ENCODE assay signal across 9 cellular contexts in the genomic region with DNA sequence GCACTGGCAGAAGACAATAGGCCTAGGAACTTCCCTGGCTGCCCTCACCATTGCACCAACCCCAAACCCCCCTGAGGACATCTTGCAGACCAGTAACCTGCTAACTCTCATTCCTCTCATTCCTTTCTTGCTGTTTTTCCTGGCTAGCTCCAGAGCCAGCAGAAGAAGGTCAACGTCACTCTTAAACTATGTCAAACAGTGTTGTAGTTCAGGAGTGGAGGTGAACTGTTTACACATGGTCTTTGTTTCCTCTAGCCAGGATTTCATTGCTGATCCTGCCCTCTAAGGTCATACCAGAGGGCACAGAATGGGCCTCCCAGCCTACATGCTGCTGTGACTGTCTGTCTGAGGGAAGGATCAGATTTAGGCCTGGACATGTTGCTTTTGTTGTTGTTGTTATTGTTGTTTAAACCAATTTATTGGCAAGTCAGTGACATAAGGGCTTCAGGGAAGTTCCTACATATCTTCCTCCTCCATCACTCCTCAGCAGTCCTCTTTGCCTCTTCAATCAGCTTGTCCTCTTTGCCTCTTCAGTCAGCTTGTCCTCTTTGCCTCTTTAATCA.
A peak's percentile ranks its signal among the peaks of the same experiment; 100 is the strongest.
DNase-seq lines count a peak whose midpoint lies in the region; ATAC-seq lines count a peak whose summit lies in the region.
"Had no signal": no experiment of that assay in that cellular context is flagged by ENCODE, and none has a peak within 500 bp of the region (broad histone marks: within the 10 kb centered on the region; RNA-seq: fewer than 3 reads in every experiment).

No MANE protein-coding gene starts in this region.

- no peaks in the 10 kb centered on the region for H3K36me3 Mint-ChIP-seq in stimulated activated effector memory CD8-positive, alpha-beta T cell treated with anti-CD3 and anti-CD28 coated beads, Interleukin-12 subunit alpha, Interleukin-12 subunit beta, amount 100 ng/mL, for 72 hours

- H3K4me3 Mint-ChIP-seq in stimulated activated effector memory CD8-positive, alpha-beta T cell treated with anti-CD3 and anti-CD28 coated beads, Interleukin-12 subunit alpha, Interleukin-12 subunit beta, amount 100 ng/mL, for 72 hours = no peak overlapping the region

- H3K9me3 Mint-ChIP-seq in stimulated activated effector memory CD8-positive, alpha-beta T cell treated with anti-CD3 and anti-CD28 coated beads, Interleukin-12 subunit alpha, Interleukin-12 subunit beta, amount 100 ng/mL, for 72 hours = no peaks in the 10 kb centered on the region

- H3K4me1 Mint-ChIP-seq in stimulated activated effector memory CD8-positive, alpha-beta T cell treated with anti-CD3 and anti-CD28 coated beads, Interleukin-12 subunit alpha, Interleukin-12 subunit beta, amount 100 ng/mL, for 72 hours = no peaks in the 10 kb centered on the region

- no peak overlapping the region for H3K27ac Mint-ChIP-seq in stimulated activated effector memory CD8-positive, alpha-beta T cell treated with anti-CD3 and anti-CD28 coated beads, Interleukin-12 subunit alpha, Interleukin-12 subunit beta, amount 100 ng/mL, for 72 hours

- intact Hi-C loops in left ventricle myocardium superior (cut with micrococcal nuclease) = no loop called here

- peak; percentile 92 for ATAC-seq in left ventricle myocardium superior
- no peak for ATAC-seq in stimulated activated effector memory CD8-positive, alpha-beta T cell treated with anti-CD3 and anti-CD28 coated beads, Interleukin-12 subunit alpha, Interleukin-12 subunit beta, amount 100 ng/mL, for 72 hours

- peak; percentile 45 for DNase-seq in GM04503 (ENCODE audit: low read depth)
- DNase-seq in amniotic epithelial cell (ENCODE audit: low read depth) = peak; percentile 83
- DNase-seq in left ventricle myocardium superior = no peak
- DNase-seq in renal cortical epithelial cell (ENCODE audit: low read depth) = peak; percentile 99
- DNase-seq in T-helper 2 cell = no peak
- DNase-seq in SKM-1 (lab: John Stamatoyannopoulos, UW; ENCODE audit: unreplicated experiment) = no peak
- DNase-seq in D341Med (ENCODE audit: low spot score) = no peak
- DNase-seq in stimulated activated effector memory CD8-positive, alpha-beta T cell treated with anti-CD3 and anti-CD28 coated beads, Interleukin-12 subunit alpha, Interleukin-12 subunit beta, amount 100 ng/mL, for 72 hours (ENCODE audit: low spot score in 2 of 2) = no peak
- DNase-seq: NCI-H2107 had no signal

Comparison
In these comparisons a context has a peak if more than half of its experiments do, and no peak if none do; other contexts are left out.
1. DNase-seq: peak in GM04503 (single experiment), amniotic epithelial cell (single experiment) and renal cortical epithelial cell (single experiment); none in left ventricle myocardium superior (single experiment), T-helper 2 cell (0 of 5), SKM-1 (single experiment), D341Med (single experiment) and stimulated activated effector memory CD8-positive, alpha-beta T cell treated with anti-CD3 and anti-CD28 coated beads, Interleukin-12 subunit alpha, Interleukin-12 subunit beta, amount 100 ng/mL, for 72 hours (0 of 2).